In genomic region chr2:127320586-127321275, GRCh38 we compare ENCODE assay signal across 15 cellular contexts.
"Had no signal": no experiment of that assay in that cellular context is flagged by ENCODE, and none has a peak within 500 bp of the region (broad histone marks: within the 10 kb centered on the region; RNA-seq: fewer than 3 reads in every experiment).

No MANE protein-coding gene starts in this region.

- H3K27ac ChIP-seq: breast epithelium, esophagus squamous epithelium, heart left ventricle, left lung, thoracic aorta, upper lobe of right lung had no signal

- H3K9me3 ChIP-seq: breast epithelium, esophagus squamous epithelium, left lung, thoracic aorta, upper lobe of right lung had no signal

- DNase-seq: activated CD4-positive, alpha-beta memory T cell treated with anti-CD3 and anti-CD28 coated beads for 36 hours; activated CD4-positive, alpha-beta T cell treated with anti-CD3 and anti-CD28 coated beads for 36 hours; activated naive CD4-positive, alpha-beta T cell treated with anti-CD3 and anti-CD28 coated beads for 36 hours; activated T-cell treated with anti-CD3 and anti-CD28 coated beads for 4 hours; effector memory CD8-positive, alpha-beta T cell; esophagus squamous epithelium; foreskin melanocyte; heart left ventricle; left lung; nucleus accumbens; stimulated activated CD4-positive, alpha-beta T cell treated with anti-CD3 and anti-CD28 coated beads, Interleukin-2, amount 100 ng/mL, for 24 hours; T-helper 17 cell; upper lobe of right lung had no signal

- ATAC-seq: effector memory CD8-positive, alpha-beta T cell; heart left ventricle; left lung; T-helper 17 cell; upper lobe of right lung had no signal

- H3K27me3 ChIP-seq: breast epithelium, esophagus squamous epithelium, heart left ventricle, left lung, upper lobe of right lung had no signal

- H3K4me3 ChIP-seq: breast epithelium, esophagus squamous epithelium, heart left ventricle, left lung, thoracic aorta, upper lobe of right lung had no signal
